ENCODE assay signal across 9 cellular contexts in genomic region chr2:65429799-65430514, GRCh38. TPM values are rescaled to one million over a fixed set of nuclear protein-coding genes. Genes with fewer than 3 reads are reported as not detected.
DNase-seq lines count a peak whose midpoint lies in the region; ATAC-seq, FAIRE-seq and TF ChIP-seq lines count a peak whose summit lies in the region.
"Had no signal": no experiment of that assay in that cellular context is flagged by ENCODE, and none has a peak within 500 bp of the region (broad histone marks: within the 10 kb centered on the region; RNA-seq: fewer than 3 reads in every experiment).

No MANE protein-coding gene starts in this region.

- H3K4me3 ChIP-seq in OCI-LY3 (ENCODE audit: low read length) (peak overlapping the region; percentile 98), epithelial cell of proximal tubule (ENCODE audit: low read depth, low read length) (peak overlapping the region; percentile 74)

- H3K4me2 ChIP-seq in OCI-LY3 (ENCODE audit: low read length) = peak overlapping the region; percentile 86

- H4K20me1 ChIP-seq in OCI-LY3 (ENCODE audit: insufficient read depth, low read length) = peaks cover 51% of the 10 kb centered on the region

- H3K9ac ChIP-seq in OCI-LY3 (ENCODE audit: low read length) = peak overlapping the region; percentile 87; the same call in 1 of the 2 replicates

- peaks cover 8% of the 10 kb centered on the region for H3K27me3 ChIP-seq in OCI-LY3 (ENCODE audit: low read depth, low read length)

- peaks cover 68% of the 10 kb centered on the region for H3K79me2 ChIP-seq in OCI-LY3 (ENCODE audit: low read length)

- ATAC-seq in HG03108 (IDR thresholded peaks at IDR 0.05; ENCODE audit: unreplicated experiment) = no peak
- ATAC-seq in GM18520 (IDR thresholded peaks at IDR 0.05; ENCODE audit: unreplicated experiment) = no peak

- TF ChIP-seq CTCF in OCI-LY3 (IDR thresholded peaks at IDR 0.05; ENCODE audit: low read depth, low read length) (no peak), epithelial cell of proximal tubule (conservative IDR thresholded peaks at IDR 0.05; ENCODE audit: low read depth, low read length) (no peak)

- no peak overlapping the region for H2AFZ ChIP-seq in OCI-LY3 (ENCODE audit: low read depth, low read length)

- no peak overlapping the region for H3K27ac ChIP-seq in OCI-LY3 (ENCODE audit: low read length)

- H3K4me1 ChIP-seq in OCI-LY3 (ENCODE audit: low read length) = peaks cover 5% of the 10 kb centered on the region

- H3K36me3 ChIP-seq in OCI-LY3 (replicated peaks; ENCODE audit: low read depth, low read length) = peaks cover 7% of the 10 kb centered on the region

- H3K9me3 ChIP-seq in OCI-LY3 (ENCODE audit: insufficient read depth, low read length) = no peaks in the 10 kb centered on the region
- H3K9me3 ChIP-seq: mucosa of descending colon had no signal

- DNase-seq in ELR (ENCODE audit: low read depth) (peak; percentile 23), epithelial cell of proximal tubule (ENCODE audit: low read depth) (no peak), pons (ENCODE audit: low spot score) (peak; percentile 37), SHP77 treated with DMSO at 0.1 percent for 48 hours (lab: John Stamatoyannopoulos, UW) (no peak), RCC 7860 (ENCODE audit: low spot score) (no peak)

- no peak for FAIRE-seq in RCC 7860 (lab: Jason Lieb, UNC)

RNA-seq across cellular contexts. Expression of gene SPRED2, which starts 2.4 kb away (rescaled TPM):
- total RNA-seq in epithelial cell of proximal tubule = 10.5 and 11.1 TPM in 2 replicates

Comparison
In these comparisons a context has a peak if more than half of its experiments do, and no peak if none do; other contexts are left out.
1. DNase-seq: peak in ELR (single experiment) and pons (single experiment); none in epithelial cell of proximal tubule (single experiment), SHP77 treated with DMSO at 0.1 percent for 48 hours (single experiment) and RCC 7860 (single experiment).